25 cellular contexts compared by ENCODE assay signal in the genomic region with DNA sequence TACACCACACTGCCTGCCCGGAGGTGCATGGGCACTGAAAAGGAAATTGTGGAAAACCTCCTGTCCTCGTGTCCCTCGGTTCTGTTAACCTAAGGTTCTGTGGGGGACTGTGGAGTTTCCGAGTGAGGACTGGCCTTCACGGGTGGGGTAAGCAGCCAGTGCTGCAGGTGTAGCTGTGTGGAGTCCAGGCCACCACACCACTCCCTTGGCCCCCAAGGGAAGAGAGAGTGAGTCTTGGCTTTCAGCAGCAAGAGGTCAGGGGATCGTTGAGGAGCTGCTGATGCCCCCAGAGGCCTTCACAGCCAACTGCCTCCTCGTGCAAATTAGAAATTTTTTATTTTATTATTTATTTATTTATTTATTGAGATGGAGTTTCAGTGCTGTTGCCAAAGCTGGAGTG. TPM values are rescaled to one million over a fixed set of nuclear protein-coding genes. Genes with fewer than 3 reads are reported as not detected.
"Had no signal": no experiment of that assay in that cellular context is flagged by ENCODE, and none has a peak within 500 bp of the region (broad histone marks: within the 10 kb centered on the region; RNA-seq: fewer than 3 reads in every experiment).

No MANE protein-coding gene starts in this region.

- H3K27me3 Mint-ChIP-seq: stimulated activated naive B cell treated with anti-CD40 and anti-IgM and Interleukin-4, amounts not matched to agents 10 μg/mL and 1 μg/mL and 100 μg/mL, for 72 hours; stimulated activated naive CD8-positive, alpha-beta T cell treated with anti-CD3 and anti-CD28 coated beads, Interleukin-15, Interleukin-2, amounts not matched to agents 100 ng/mL and 50 ng/mL, for 24 hours had no signal

- H3K4me1 ChIP-seq: foreskin keratinocyte, heart right ventricle, lower lobe of right lung, pancreas, right lobe of liver, tibial nerve, upper lobe of right lung, uterus had no signal

- ATAC-seq: esophagus mucosa; foreskin keratinocyte; heart right ventricle; left ventricle myocardium superior; lower lobe of right lung; natural killer cell; pancreas; right lobe of liver; stimulated activated naive B cell treated with anti-CD40 and anti-IgM and Interleukin-4, amounts not matched to agents 10 μg/mL and 1 μg/mL and 100 μg/mL, for 72 hours; upper lobe of right lung had no signal

- H3K27me3 ChIP-seq: dorsolateral prefrontal cortex, foreskin keratinocyte, neutrophil, right lobe of liver, tibial nerve, upper lobe of right lung, uterus had no signal

- H3K4me1 Mint-ChIP-seq: natural killer cell had no signal

- FAIRE-seq: colon, keratinocyte, pancreas, small intestine had no signal

- H3K9me3 Mint-ChIP-seq: natural killer cell; stimulated activated naive CD8-positive, alpha-beta T cell treated with anti-CD3 and anti-CD28 coated beads, Interleukin-15, Interleukin-2, amounts not matched to agents 100 ng/mL and 50 ng/mL, for 24 hours had no signal

- H3K9me3 ChIP-seq: lower lobe of right lung, neutrophil, pancreas, right lobe of liver, thoracic aorta, tibial nerve, upper lobe of right lung, uterus had no signal

- H3K27ac Mint-ChIP-seq: natural killer cell; stimulated activated naive B cell treated with anti-CD40 and anti-IgM and Interleukin-4, amounts not matched to agents 10 μg/mL and 1 μg/mL and 100 μg/mL, for 72 hours; stimulated activated naive CD8-positive, alpha-beta T cell treated with anti-CD3 and anti-CD28 coated beads, Interleukin-15, Interleukin-2, amounts not matched to agents 100 ng/mL and 50 ng/mL, for 24 hours had no signal

- H3K4me3 Mint-ChIP-seq: natural killer cell; stimulated activated naive B cell treated with anti-CD40 and anti-IgM and Interleukin-4, amounts not matched to agents 10 μg/mL and 1 μg/mL and 100 μg/mL, for 72 hours; stimulated activated naive CD8-positive, alpha-beta T cell treated with anti-CD3 and anti-CD28 coated beads, Interleukin-15, Interleukin-2, amounts not matched to agents 100 ng/mL and 50 ng/mL, for 24 hours had no signal

- H3K4me3 ChIP-seq: dorsolateral prefrontal cortex, heart right ventricle, lower lobe of right lung, pancreas, right lobe of liver, thoracic aorta, tibial nerve, upper lobe of right lung, uterus had no signal

- H3K36me3 ChIP-seq: heart right ventricle, lower lobe of right lung, neutrophil, pancreas, right lobe of liver, thoracic aorta, tibial nerve, upper lobe of right lung, uterus had no signal

- H3K27ac ChIP-seq: dorsolateral prefrontal cortex, epithelial cell of prostate, foreskin keratinocyte, heart right ventricle, lower lobe of right lung, neutrophil, pancreas, right lobe of liver, thoracic aorta, tibial nerve, upper lobe of right lung, uterus had no signal

- DNase-seq: dorsolateral prefrontal cortex; effector CD4-positive, alpha-beta T cell; foreskin keratinocyte; glutamatergic neuron; heart right ventricle; hypothalamus; left ventricle myocardium superior; lower lobe of right lung; natural killer cell; pancreas; right lobe of liver; small intestine; stimulated activated CD4-positive, alpha-beta T cell treated with anti-CD3 and anti-CD28 coated beads, Interleukin-15, amount 100 ng/mL, for 24 hours; stimulated activated CD4-positive, alpha-beta T cell treated with anti-CD3 and anti-CD28 coated beads, Interleukin-2, amount 100 ng/mL, for 48 hours; stimulated activated naive B cell treated with anti-CD40 and anti-IgM and Interleukin-4, amounts not matched to agents 10 μg/mL and 1 μg/mL and 100 μg/mL, for 72 hours; upper lobe of right lung; uterus had no signal

- H3K36me3 Mint-ChIP-seq: natural killer cell had no signal

RNA-seq across cellular contexts. Expression of a gene that starts 20.4 kb away (rescaled TPM):
- total RNA-seq: foreskin keratinocyte, left ventricle myocardium superior had no signal
- polyA plus RNA-seq: foreskin keratinocyte, keratinocyte, pancreas had no signal
